Comparison of ENCODE assay signal across 8 cellular contexts in the genomic region with DNA sequence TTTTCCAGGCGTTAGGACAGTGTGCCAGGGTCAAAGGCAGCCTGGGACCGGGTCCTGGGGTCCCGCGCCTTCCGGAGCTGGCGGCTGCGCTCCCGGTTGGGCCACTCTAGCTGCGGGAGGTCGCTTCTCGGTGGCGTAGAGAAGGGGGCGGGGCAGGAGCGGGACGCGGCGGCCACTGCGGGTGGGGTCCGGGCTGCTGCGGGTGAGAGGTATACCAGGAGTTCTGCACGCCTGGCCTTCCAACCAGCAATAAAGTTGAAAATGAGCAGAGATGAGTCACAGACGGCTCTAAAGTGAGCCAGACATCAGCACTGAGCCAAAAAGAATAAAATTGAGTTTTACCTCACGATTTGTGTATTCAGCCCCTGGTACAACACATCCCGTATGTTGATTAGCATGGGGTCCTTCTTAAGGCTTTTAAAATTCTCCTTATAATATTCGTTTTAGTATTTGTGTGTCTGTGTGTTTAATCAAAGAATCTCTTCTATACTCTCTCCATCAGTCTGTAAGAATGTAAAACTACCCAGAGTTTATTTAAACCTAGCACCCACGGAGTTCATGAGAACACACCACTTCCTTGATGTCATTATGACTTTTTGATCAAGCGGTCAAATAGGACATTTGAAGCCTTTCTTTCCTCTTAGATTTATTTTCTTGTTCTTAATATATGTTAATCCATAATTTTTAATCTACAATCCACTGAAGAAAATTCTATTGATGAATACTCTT. TPM values are rescaled to one million over a fixed set of nuclear protein-coding genes. Genes with fewer than 3 reads are reported as not detected.
DNase-seq lines count a peak whose midpoint lies in the region; ATAC-seq, FAIRE-seq and TF ChIP-seq lines count a peak whose summit lies in the region.

Gene C1GALT1C1L (minus strand): TSS at position 108 of the 729 bp plus-strand sequence. CDS start 107 bp downstream, at position 1.

- H3K79me2 ChIP-seq in SK-N-SH (ENCODE audit: insufficient read depth): no peaks in the 10 kb centered on the region
- no peaks in the 10 kb centered on the region for H3K79me2 ChIP-seq in HepG2 (ENCODE audit: insufficient read depth, low read length)

- H3K27ac ChIP-seq in SK-N-SH (ENCODE audit: low read depth in 2 of 2, low read length in 1 of 2) (peak within 1 kb of the TSS in 1 of 2 experiments; percentile 20; a peak in 3 of 4 replicates), HepG2 (ENCODE audit: extremely low read length, insufficient read depth, low read length) (no peak within 1 kb of the TSS)

- no peak for TF ChIP-seq CTCF in SK-N-SH (IDR thresholded peaks at IDR 0.05)
- TF ChIP-seq CTCF in choroid plexus epithelial cell (conservative IDR thresholded peaks at IDR 0.05; ENCODE audit: low read depth, low read length): no peak
- no peak for TF ChIP-seq CTCF in HepG2 (CRISPR knock-in tag; IDR thresholded peaks at IDR 0.05)

- H3K27me3 ChIP-seq in SK-N-SH (ENCODE audit: insufficient read depth): no peaks in the 10 kb centered on the region
- H3K27me3 ChIP-seq in HepG2 (ENCODE audit: control insufficient read depth in 1 of 2, insufficient read depth in 2 of 2, low read length in 2 of 2): no peaks in the 10 kb centered on the region

- H3K4me1 ChIP-seq in SK-N-SH (ENCODE audit: control insufficient read depth in 1 of 2, insufficient read depth in 2 of 2, low read depth in 1 of 2, low read length in 1 of 2) (no peaks in the 10 kb centered on the region; a peak in 2 of 4 replicates), HepG2 (ENCODE audit: insufficient read depth, low read length) (peaks cover 17% of the 10 kb centered on the region)

- peak within 1 kb of the TSS; percentile 91 for H2AFZ ChIP-seq in SK-N-SH (ENCODE audit: low read depth)
- peak within 1 kb of the TSS; percentile 99 for H2AFZ ChIP-seq in HepG2 (ENCODE audit: low read length)

- 17% methylated on average over 27 of the region's 27 CpGs for WGBS in SK-N-SH (ENCODE audit: low lambda C conversion rate)
- 5% methylated on average over 24 of the region's 27 CpGs for WGBS in HepG2 (ENCODE audit: low lambda C conversion rate)

- TF ChIP-seq EP300 in SK-N-SH (IDR thresholded peaks at IDR 0.05; ENCODE audit: borderline replicate concordance in 1 of 2, low read depth in 1 of 2, low read length in 1 of 2) (no peak), HepG2 (IDR thresholded peaks at IDR 0.05; ENCODE audit: low read depth in 2 of 2, low read length in 2 of 2) (no peak), HepG2 (CRISPR knock-in tag; IDR thresholded peaks at IDR 0.05; ENCODE audit: borderline replicate concordance) (no peak)

- in situ Hi-C loops in HepG2 (cut with HindIII; ENCODE audit: extremely low pct_ligation_motif_present, low pct_unique_long_range_greater_than_20kb): no loop called here

- intact Hi-C loops in HepG2 (cut with micrococcal nuclease; ENCODE audit: unreplicated experiment): loop anchor here (2.0 kb wide), 1 partner anchor 42 kb away; no protein-coding TSS in a partner anchor

- H3K4me2 ChIP-seq in SK-N-SH: peak within 1 kb of the TSS; percentile 70
- peak within 1 kb of the TSS; percentile 89 for H3K4me2 ChIP-seq in HepG2 (ENCODE audit: low read depth, low read length)

- H3K9me2 ChIP-seq in SK-N-SH: no peaks in the 10 kb centered on the region

- CTCF ChIA-PET in SK-N-SH (lab: Yijun Ruan, JAX) (interaction anchor here (1.1 kb wide), 1 partner anchor 99 kb away, joined by 3 read pairs; no protein-coding TSS in a partner anchor), HepG2 (lab: Yijun Ruan, JAX; ENCODE audit: low intra/inter-chr PET ratio, low total read pairs) (no interaction called here)

- peak; percentile 11 for DNase-seq in activated T-cell treated with anti-CD3 and anti-CD28 coated beads for 1 hour (ENCODE audit: low read depth)
- no peak for DNase-seq in activated T-cell treated with anti-CD3 and anti-CD28 coated beads for 4 hours
- peak; percentile 93 for DNase-seq in SK-N-SH
- DNase-seq in choroid plexus epithelial cell (ENCODE audit: low read depth): peak; percentile 59
- peak; percentile 22 for DNase-seq in HepG2 (ENCODE audit: low spot score)
- peak in 2 of 3 experiments; percentile 5 to 43 for DNase-seq in stimulated activated CD4-positive, alpha-beta T cell treated with anti-CD3 and anti-CD28 coated beads, TNF-alpha, amount 100 ng/mL, for 24 hours (ENCODE audit: low read depth in 3 of 3)
- no peak for DNase-seq in NCI-H2196 treated with DMSO at 0.1 percent for 48 hours (lab: John Stamatoyannopoulos, UW; ENCODE audit: unreplicated experiment)

- no peak for TF ChIP-seq RAD21 in SK-N-SH (IDR thresholded peaks at IDR 0.05; ENCODE audit: low read length)
- TF ChIP-seq RAD21 in HepG2 (CRISPR knock-in tag; IDR thresholded peaks at IDR 0.05): no peak

- H3F3A ChIP-seq in SK-N-SH (replicated peaks; ENCODE audit: insufficient read depth): peaks cover 8% of the 10 kb centered on the region

- ATAC-seq in HepG2 (peak; percentile 98), HG03175 (IDR thresholded peaks at IDR 0.05; ENCODE audit: unreplicated experiment) (no peak)

- no peaks in the 10 kb centered on the region for H3K36me3 ChIP-seq in SK-N-SH (replicated peaks in 1 of 2; ENCODE audit: control insufficient read depth in 1 of 2, insufficient read depth in 2 of 2, low read length in 1 of 2)
- H3K36me3 ChIP-seq in HepG2 (replicated peaks in 1 of 2; ENCODE audit: control insufficient read depth in 1 of 2, insufficient read depth in 2 of 2, low read length in 2 of 2): no peaks in the 10 kb centered on the region

- H4K20me1 ChIP-seq in SK-N-SH (ENCODE audit: insufficient read depth) (no peaks in the 10 kb centered on the region), HepG2 (ENCODE audit: insufficient read depth, low read length) (no peaks in the 10 kb centered on the region)

- H3K9me3 ChIP-seq in SK-N-SH: no peaks in the 10 kb centered on the region
- no peaks in the 10 kb centered on the region for H3K9me3 ChIP-seq in HepG2 (ENCODE audit: low read length)

- H3K4me3 ChIP-seq in SK-N-SH (ENCODE audit: low read depth in 2 of 2, low read length in 1 of 2): peak within 1 kb of the TSS; percentile 57
- H3K4me3 ChIP-seq in choroid plexus epithelial cell (ENCODE audit: low read depth, low read length): peak within 1 kb of the TSS; percentile 56
- peak within 1 kb of the TSS; percentile 58 to 75 (median 68) for H3K4me3 ChIP-seq in HepG2 (replicated peaks in 1 of 3; ENCODE audit: insufficient read depth in 1 of 3, low read depth in 2 of 3, low read length in 3 of 3)

- peak within 1 kb of the TSS; percentile 45 for H3K9ac ChIP-seq in SK-N-SH
- H3K9ac ChIP-seq in HepG2 (ENCODE audit: insufficient read depth, low read depth, low read length): peak within 1 kb of the TSS; percentile 56; the same call in 1 of the 2 replicates

- peak in 1 of 2 experiments; percentile 58; a peak in 2 of 4 replicates for TF ChIP-seq POLR2A in HepG2 (IDR thresholded peaks at IDR 0.05; ENCODE audit: insufficient read depth in 1 of 2, low read depth in 2 of 2, low read length in 2 of 2)

- POLR2A ChIA-PET in SK-N-SH (lab: Yijun Ruan, JAX) (interaction anchor here (1.3 kb wide), 2 partner anchors 9 to 81 kb away, joined by 3 read pairs; partner anchors contain the start of gene THADA), HepG2 (lab: Yijun Ruan, JAX) (interaction anchor here (1.0 to 1.3 kb wide), 3 partner anchors 8 to 80 kb away, joined by 4 to 8 read pairs (median 4); partner anchors contain the start of genes PLEKHH2 and THADA)

- BruUV-seq in HepG2 (replicated peaks; lab: Mats Ljungman, UMichigan): no TSS peak

- no peak for FAIRE-seq in HepG2 (lab: Jason Lieb, UNC)

TF ChIP-seq in SK-N-SH, 30 proteins besides CTCF, POLR2A, EP300 and RAD21 (continues in another document):
- TF ChIP-seq MAX (IDR thresholded peaks at IDR 0.05; ENCODE audit: low read depth) (no peak), RXRA (IDR thresholded peaks at IDR 0.05; ENCODE audit: borderline replicate concordance, low read depth) (no peak), TEAD4 (IDR thresholded peaks at IDR 0.05; ENCODE audit: borderline replicate concordance, insufficient read depth) (no peak)

TF ChIP-seq in HepG2, 621 proteins besides CTCF, POLR2A, EP300 and RAD21 (continues in another document):
- TF ChIP-seq GFI1 (CRISPR knock-in tag; IDR thresholded peaks at IDR 0.05; ENCODE audit: borderline replicate concordance) (no peak), TCF12 (IDR thresholded peaks at IDR 0.05) (no peak), TCF12 (CRISPR knock-in tag; IDR thresholded peaks at IDR 0.05) (no peak), ZNF205 (CRISPR knock-in tag; IDR thresholded peaks at IDR 0.05) (0 out of 2 replicates have a peak, but pooled peaks have one; percentile 16), ZKSCAN5 (CRISPR knock-in tag; IDR thresholded peaks at IDR 0.05) (no peak)

RNA-seq across cellular contexts. Expression of gene C1GALT1C1L, which starts in this region (rescaled TPM):
- polyA plus RNA-seq in SK-N-SH (2012; rRNA removed) (2.6 and 3.1 TPM in 2 replicates), HepG2 (2011; rRNA removed) (2.4 and 2.7 TPM in 2 replicates)
- 4.1 and 4.5 TPM in 2 replicates for polyA plus RNA-seq in SK-N-SH (2012; cell fraction: cytosol; rRNA removed)
- 0.45 and 1.5 TPM in 2 replicates for polyA plus RNA-seq in SK-N-SH (2012; cell fraction: nucleus; rRNA removed)
- 0.91 and 1.3 TPM in 2 replicates for total RNA-seq in HepG2 (2016; rRNA removed; fragmentation: Illumina TruSeq; extraction: Trizol)
- total RNA-seq in HepG2 (2016; cell fraction: cytosol; rRNA removed; fragmentation: Illumina TruSeq; extraction: Trizol; ENCODE audit: low read depth): 0.61 TPM in 1 of 2 replicates, not detected in the other
- total RNA-seq in HepG2 (2016; cell fraction: insoluble cytoplasmic fraction; rRNA removed; fragmentation: Illumina TruSeq; extraction: Trizol): 1.3 and 1.6 TPM in 2 replicates
- 0.25 and 0.34 TPM in 2 replicates for total RNA-seq in HepG2 (2016; cell fraction: membrane; rRNA removed; fragmentation: Illumina TruSeq; extraction: Trizol)
- total RNA-seq in HepG2 (2016; cell fraction: nucleus; rRNA removed; fragmentation: Illumina TruSeq; extraction: Trizol): 1.3 and 1.9 TPM in 2 replicates
- polyA plus RNA-seq in HepG2 (2011; cell fraction: cytosol; rRNA removed): 1.1 and 2.1 TPM in 2 replicates
- 0.14 and 0.80 TPM in 2 replicates for polyA plus RNA-seq in HepG2 (2011; cell fraction: nucleus; rRNA removed)
- 2.1 and 3.8 TPM in 2 replicates for polyA plus RNA-seq in HepG2 (2012)
- polyA plus RNA-seq in HepG2 (2016; cell fraction: cytosol; fragmentation: Illumina TruSeq; extraction: Trizol; ENCODE audit: low read depth): 0.18 and 0.35 TPM in 2 replicates
- 1.1 TPM in 2 replicates for polyA plus RNA-seq in HepG2 (2016; cell fraction: insoluble cytoplasmic fraction; fragmentation: Illumina TruSeq; extraction: Trizol; ENCODE audit: low read depth)
- 0.19 TPM in 1 of 2 replicates, not detected in the other for polyA plus RNA-seq in HepG2 (2016; cell fraction: membrane; fragmentation: Illumina TruSeq; extraction: Trizol; ENCODE audit: low read depth)
- polyA plus RNA-seq in HepG2 (2016; cell fraction: nucleus; fragmentation: Illumina TruSeq; extraction: Trizol; ENCODE audit: insufficient read depth, low read depth): 2.6 and 2.9 TPM in 2 replicates
- polyA minus RNA-seq in HepG2 (2011; rRNA and poly(A)+ RNA removed; ENCODE audit: low replicate concordance): 0.86 TPM in 1 of 2 replicates, not detected in the other
- 0.49 and 1.1 TPM in 2 replicates for polyA minus RNA-seq in HepG2 (2011; cell fraction: cytosol; rRNA and poly(A)+ RNA removed)
- 0.52 and 1.6 TPM in 2 replicates for polyA minus RNA-seq in HepG2 (2011; cell fraction: nucleus; rRNA and poly(A)+ RNA removed)

Comparison
In these comparisons a context has a peak if more than half of its experiments do, and no peak if none do; other contexts are left out.
1. DNase-seq: peak in activated T-cell treated with anti-CD3 and anti-CD28 coated beads for 1 hour (single experiment), SK-N-SH (single experiment), choroid plexus epithelial cell (single experiment), HepG2 (single experiment) and stimulated activated CD4-positive, alpha-beta T cell treated with anti-CD3 and anti-CD28 coated beads, TNF-alpha, amount 100 ng/mL, for 24 hours (2 of 3); none in activated T-cell treated with anti-CD3 and anti-CD28 coated beads for 4 hours (single experiment) and NCI-H2196 treated with DMSO at 0.1 percent for 48 hours (single experiment).
2. Peak in every context shown above with its lines, with median percentiles within 50 percentile points of each other: H3K4me3 ChIP-seq.